ENCODE assay signal across 10 cellular contexts in the genomic region with DNA sequence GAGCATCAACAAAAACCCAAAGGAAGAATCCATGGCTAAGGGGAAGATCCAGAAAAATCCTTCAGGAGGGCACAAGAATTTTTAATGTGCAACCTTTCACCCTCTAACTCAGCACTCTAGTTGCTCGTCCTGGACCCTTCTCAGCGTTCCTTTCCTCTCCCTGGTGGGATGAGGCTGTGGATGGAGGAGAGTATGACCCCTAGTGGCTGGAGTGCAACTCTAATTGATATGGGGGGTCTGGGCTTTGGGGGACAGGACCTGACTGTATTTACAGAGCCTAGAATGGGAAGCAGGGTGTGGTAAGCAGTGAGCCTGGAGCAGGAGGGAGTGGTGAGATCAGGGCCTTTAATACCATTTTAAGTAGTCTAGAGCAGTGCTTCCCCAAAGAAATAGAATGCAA.
DNase-seq lines count a peak whose midpoint lies in the region; ATAC-seq, FAIRE-seq and TF ChIP-seq lines count a peak whose summit lies in the region.
"Had no signal": no experiment of that assay in that cellular context is flagged by ENCODE, and none has a peak within 500 bp of the region (broad histone marks: within the 10 kb centered on the region; RNA-seq: fewer than 3 reads in every experiment).

No MANE protein-coding gene starts in this region.

- H3K27ac Mint-ChIP-seq in CD4-positive, alpha-beta T cell, result no peak overlapping the region
- no peak overlapping the region for H3K27ac Mint-ChIP-seq in astrocyte (ENCODE audit: unreplicated experiment)

- H3K9ac ChIP-seq in astrocyte (ENCODE audit: low read length) (no peak overlapping the region), HepG2 (ENCODE audit: insufficient read depth, low read depth, low read length) (no peak overlapping the region)

- FAIRE-seq in astrocyte (lab: Jason Lieb, UNC), result no peak
- FAIRE-seq in HepG2 (lab: Jason Lieb, UNC), result no peak

- no TSS peak for BruUV-seq in HepG2 (replicated peaks; lab: Mats Ljungman, UMichigan)

- H3K27ac ChIP-seq in CD4-positive, alpha-beta T cell (ENCODE audit: low read depth, low read length), result no peak overlapping the region
- H3K27ac ChIP-seq in astrocyte (ENCODE audit: low read depth, low read length) (no peak overlapping the region), HepG2 (ENCODE audit: extremely low read length, insufficient read depth, low read length) (no peak overlapping the region)
- H3K27ac ChIP-seq: gastrocnemius medialis had no signal

- no peaks in the 10 kb centered on the region for H3K27me3 Mint-ChIP-seq in CD4-positive, alpha-beta T cell
- peaks cover 6% of the 10 kb centered on the region for H3K27me3 Mint-ChIP-seq in astrocyte (ENCODE audit: low read depth, unreplicated experiment)

- H3K36me3 Mint-ChIP-seq in CD4-positive, alpha-beta T cell (ENCODE audit: low read depth), result no peaks in the 10 kb centered on the region
- H3K36me3 Mint-ChIP-seq in astrocyte (ENCODE audit: low read depth, unreplicated experiment), result no peaks in the 10 kb centered on the region

- POLR2A ChIA-PET in CD4-positive, alpha-beta T cell (lab: Charles Lee), result no interaction called here
- POLR2A ChIA-PET in HepG2 (lab: Yijun Ruan, JAX), result no interaction called here

- H3K4me2 ChIP-seq in astrocyte (ENCODE audit: low read length), result no peak overlapping the region
- no peak overlapping the region for H3K4me2 ChIP-seq in HepG2 (ENCODE audit: low read depth, low read length)

- in situ Hi-C loops in HepG2 (cut with HindIII; ENCODE audit: extremely low pct_ligation_motif_present, low pct_unique_long_range_greater_than_20kb), result no loop called here

- WGBS in HepG2 (ENCODE audit: low lambda C conversion rate), result 15% methylated on average over 2 of the region's 2 CpGs

- TF ChIP-seq EP300 in HepG2 (IDR thresholded peaks at IDR 0.05; ENCODE audit: low read depth in 2 of 2, low read length in 2 of 2), result no peak
- TF ChIP-seq EP300 in HepG2 (CRISPR knock-in tag; IDR thresholded peaks at IDR 0.05; ENCODE audit: borderline replicate concordance), result no peak

- H3K9me3 Mint-ChIP-seq in CD4-positive, alpha-beta T cell, result no peaks in the 10 kb centered on the region
- no peaks in the 10 kb centered on the region for H3K9me3 Mint-ChIP-seq in astrocyte (ENCODE audit: unreplicated experiment)

- intact Hi-C loops in CD4-positive, alpha-beta T cell (cut with DNase I, micrococcal nuclease), result loop anchor here (2.0 to 10.0 kb wide), 3 partner anchors 171 to 453 kb away; no protein-coding TSS in a partner anchor
- intact Hi-C loops in HepG2 (cut with micrococcal nuclease; ENCODE audit: unreplicated experiment), result loop anchor here (1.0 kb wide), 1 partner anchor 170 kb away; no protein-coding TSS in a partner anchor

- no peaks in the 10 kb centered on the region for H3K9me3 ChIP-seq in CD4-positive, alpha-beta T cell (ENCODE audit: control insufficient read depth, low read length)
- H3K9me3 ChIP-seq in astrocyte (ENCODE audit: insufficient read depth, low read depth, low read length), result no peaks in the 10 kb centered on the region
- no peaks in the 10 kb centered on the region for H3K9me3 ChIP-seq in HepG2 (ENCODE audit: low read length)
- H3K9me3 ChIP-seq: gastrocnemius medialis had no signal

- H3K36me3 ChIP-seq in astrocyte (ENCODE audit: insufficient read depth, low read length) (no peaks in the 10 kb centered on the region), HepG2 (replicated peaks in 1 of 2; ENCODE audit: control insufficient read depth in 1 of 2, insufficient read depth in 2 of 2, low read length in 2 of 2) (no peaks in the 10 kb centered on the region)
- H3K36me3 ChIP-seq: gastrocnemius medialis had no signal

- CTCF ChIA-PET in CD4-positive, alpha-beta T cell (lab: Charles Lee), result no interaction called here
- CTCF ChIA-PET in HepG2 (lab: Yijun Ruan, JAX; ENCODE audit: low intra/inter-chr PET ratio, low total read pairs), result no interaction called here

- H2AFZ ChIP-seq in astrocyte (ENCODE audit: low read depth, low read length), result no peak overlapping the region
- H2AFZ ChIP-seq in HepG2 (ENCODE audit: low read length), result no peak overlapping the region

- TF ChIP-seq POLR2A in HepG2 (IDR thresholded peaks at IDR 0.05; ENCODE audit: insufficient read depth in 1 of 2, low read depth in 2 of 2, low read length in 2 of 2), result no peak

- H3K4me3 Mint-ChIP-seq in CD4-positive, alpha-beta T cell, result no peak overlapping the region
- no peak overlapping the region for H3K4me3 Mint-ChIP-seq in astrocyte (ENCODE audit: unreplicated experiment)

- H3K4me3 ChIP-seq in astrocyte (ENCODE audit: insufficient read depth, low read depth, low read length), result no peak overlapping the region
- H3K4me3 ChIP-seq in HepG2 (replicated peaks in 1 of 3; ENCODE audit: insufficient read depth in 1 of 3, low read depth in 2 of 3, low read length in 3 of 3), result no peak overlapping the region
- H3K4me3 ChIP-seq: gastrocnemius medialis had no signal

- H4K20me1 ChIP-seq in astrocyte (ENCODE audit: insufficient read depth, low read length) (no peaks in the 10 kb centered on the region), HepG2 (ENCODE audit: insufficient read depth, low read length) (no peaks in the 10 kb centered on the region)

- no peaks in the 10 kb centered on the region for H3K27me3 ChIP-seq in CD4-positive, alpha-beta T cell (ENCODE audit: control insufficient read depth, insufficient read depth, low read length)
- H3K27me3 ChIP-seq in astrocyte (ENCODE audit: insufficient read depth, low read length), result no peaks in the 10 kb centered on the region
- peaks cover 0 to 26% of the 10 kb centered on the region in 2 experiments; a peak in 2 of 5 replicates for H3K27me3 ChIP-seq in HepG2 (ENCODE audit: control insufficient read depth in 1 of 2, insufficient read depth in 2 of 2, low read length in 2 of 2)
- H3K27me3 ChIP-seq: gastrocnemius medialis had no signal

- H3K79me2 ChIP-seq in astrocyte (ENCODE audit: insufficient read depth, low read length) (no peaks in the 10 kb centered on the region), HepG2 (ENCODE audit: insufficient read depth, low read length) (no peaks in the 10 kb centered on the region)

- peak; percentile 48 for TF ChIP-seq CTCF in CD4-positive, alpha-beta T cell (IDR thresholded peaks at IDR 0.05)
- TF ChIP-seq CTCF in astrocyte (IDR thresholded peaks at IDR 0.05; ENCODE audit: insufficient read depth, low read depth, low read length) (peak; percentile 30), HepG2 (CRISPR knock-in tag; IDR thresholded peaks at IDR 0.05) (peak; percentile 54)

- no peak for TF ChIP-seq RAD21 in HepG2 (CRISPR knock-in tag; IDR thresholded peaks at IDR 0.05)

- ATAC-seq in CD4-positive, alpha-beta T cell (ENCODE audit: poor library complexity), result peak; percentile 34
- ATAC-seq in HG03066 (IDR thresholded peaks at IDR 0.05; ENCODE audit: low read depth, unreplicated experiment) (peak; percentile 64), HepG2 (peak; percentile 89), GM19023 (IDR thresholded peaks at IDR 0.05; ENCODE audit: unreplicated experiment) (no peak), HG03175 (IDR thresholded peaks at IDR 0.05; ENCODE audit: unreplicated experiment) (no peak)
- ATAC-seq: gastrocnemius medialis had no signal

- peaks cover 24% of the 10 kb centered on the region for H3K4me1 Mint-ChIP-seq in CD4-positive, alpha-beta T cell (ENCODE audit: low read depth)
- H3K4me1 Mint-ChIP-seq in astrocyte (ENCODE audit: low read depth, unreplicated experiment), result no peaks in the 10 kb centered on the region

- H3K4me1 ChIP-seq in astrocyte (ENCODE audit: insufficient read depth, low read length), result no peaks in the 10 kb centered on the region
- H3K4me1 ChIP-seq in HepG2 (ENCODE audit: insufficient read depth, low read length), result no peaks in the 10 kb centered on the region

- no peak for DNase-seq in CD4-positive, alpha-beta T cell
- no peak for DNase-seq in astrocyte (ENCODE audit: low read depth)
- DNase-seq in HepG2 (ENCODE audit: low spot score), result peak; percentile 12
- DNase-seq in HK-2 (ENCODE audit: unreplicated experiment), result no peak
- no peak for DNase-seq in superior temporal gyrus (ENCODE audit: extremely low spot score)
- DNase-seq: activated CD8-positive, alpha-beta memory T cell treated with anti-CD3 and anti-CD28 coated beads, Interleukin-2, amount 50 U/mL, for 4 hours; gastrocnemius medialis had no signal

TF ChIP-seq in HepG2, 621 proteins besides CTCF, POLR2A, EP300 and RAD21:
- TF ChIP-seq RXRB (CRISPR knock-in tag; IDR thresholded peaks at IDR 0.05; ENCODE audit: borderline replicate concordance), result no peak
- TF ChIP-seq TEAD3 (CRISPR knock-in tag; optimal IDR thresholded peaks at IDR 0.05; ENCODE audit: borderline replicate concordance), result peak; percentile 26
- peak; percentile 6; the same call in 1 of the 2 replicates for TF ChIP-seq SMC3 (IDR thresholded peaks at IDR 0.05; ENCODE audit: low read length)
- TF ChIP-seq RFX1 (IDR thresholded peaks at IDR 0.05), result no peak

Comparison
In these comparisons a context has a peak if more than half of its experiments do, and no peak if none do; other contexts are left out.
1. ATAC-seq: peak in CD4-positive, alpha-beta T cell (single experiment), HG03066 (single experiment) and HepG2 (single experiment); none in GM19023 (single experiment) and HG03175 (single experiment).
2. Peak in every context shown above with its lines, with median percentiles within 50 percentile points of each other: CTCF ChIP-seq.